In the genomic region with DNA sequence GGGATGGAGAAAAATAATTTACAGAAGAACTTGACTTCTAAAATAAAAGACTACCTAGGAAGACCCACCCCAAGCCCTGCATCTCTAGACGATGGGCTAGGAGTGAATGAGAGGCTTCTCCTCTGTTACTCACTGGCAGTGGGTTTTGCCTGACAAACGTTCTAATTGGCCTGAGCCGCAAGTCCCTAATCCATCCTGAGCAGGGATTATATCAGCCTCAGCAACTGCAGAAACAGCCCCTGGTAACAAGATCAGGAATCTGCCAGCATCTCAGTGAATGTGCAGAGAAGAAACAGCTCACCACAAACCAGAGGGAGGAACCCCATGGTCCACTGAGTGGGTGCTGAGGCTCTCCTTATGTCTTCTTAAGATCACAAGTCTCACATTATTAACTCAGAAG, we compare ENCODE assay signal across 29 cellular contexts.
"Had no signal": no experiment of that assay in that cellular context is flagged by ENCODE, and none has a peak within 500 bp of the region (broad histone marks: within the 10 kb centered on the region; RNA-seq: fewer than 3 reads in every experiment).

No MANE protein-coding gene starts in this region.

- H3K36me3 ChIP-seq: brain microvascular endothelial cell, esophagus muscularis mucosa, gastrocnemius medialis, heart left ventricle had no signal

- H3K36me3 Mint-ChIP-seq: activated naive CD8-positive, alpha-beta T cell had no signal

- H3K4me3 ChIP-seq: coronary artery, dorsolateral prefrontal cortex, esophagus muscularis mucosa, gastrocnemius medialis, heart left ventricle had no signal

- DNase-seq: activated CD4-positive, alpha-beta memory T cell treated with anti-CD3 and anti-CD28 coated beads, Interleukin-2, amount 10 ng/mL, durations not matched to agents 7 days and 5 days; activated CD4-positive, alpha-beta T cell treated with anti-CD3 and anti-CD28 coated beads for 1 hour; activated CD4-positive, alpha-beta T cell treated with anti-CD3 and anti-CD28 coated beads for 4 hours; activated CD4-positive, alpha-beta T cell treated with anti-CD3 and anti-CD28 coated beads, Interleukin-2, amount 10 ng/mL, durations not matched to agents 7 days and 5 days; activated CD4-positive, alpha-beta T cell treated with anti-CD3 and anti-CD28 coated beads, Interleukin-2, amount 50 U/mL, for 4 hours; activated effector memory CD4-positive, alpha-beta T cell treated with Interleukin-2 at 50 U/mL for 16 hours; activated gamma-delta T cell treated with Interleukin-2 at 50 U/mL for 16 hours; activated naive CD4-positive, alpha-beta T cell treated with anti-CD3 and anti-CD28 coated beads, Interleukin-2, amount 50 U/mL, for 16 hours; activated naive CD4-positive, alpha-beta T cell treated with Interleukin-2 at 50 U/mL for 16 hours; activated T-cell treated with anti-CD3 and anti-CD28 coated beads, Interleukin-2, amount 50 U/mL, for 4 hours; amniotic stem cell; anterior cingulate cortex; brain microvascular endothelial cell; dorsolateral prefrontal cortex; effector CD4-positive, alpha-beta T cell; effector memory CD8-positive, alpha-beta T cell; erythroblast; foreskin keratinocyte; gastrocnemius medialis; glutamatergic neuron; heart left ventricle; T-helper 2 cell had no signal

- H3K4me3 Mint-ChIP-seq: activated CD4-positive, alpha-beta memory T cell treated with anti-CD3 and anti-CD28 coated beads, Interleukin-2, amount 10 ng/mL, durations not matched to agents 7 days and 5 days; activated CD4-positive, alpha-beta T cell treated with anti-CD3 and anti-CD28 coated beads, Interleukin-2, amount 10 ng/mL, durations not matched to agents 7 days and 5 days; activated naive CD8-positive, alpha-beta T cell; activated T-cell treated with anti-CD3 and anti-CD28 coated beads, Interleukin-2, amount 50 U/mL, for 4 hours; activated T-helper 17 cell treated with anti-CD3 and anti-CD28 coated beads, Interleukin-2, amount 50 U/mL, for 72 hours; central memory CD8-positive, alpha-beta T cell; dendritic cell treated with granulocyte-macrophage colony-stimulating factor and Interleukin-4, amounts not matched to agents 40 ng/mL and 50 ng/mL, for 4 days; effector memory CD8-positive, alpha-beta T cell; WTC11 had no signal

- H3K4me1 Mint-ChIP-seq: activated CD4-positive, alpha-beta memory T cell treated with anti-CD3 and anti-CD28 coated beads, Interleukin-2, amount 10 ng/mL, durations not matched to agents 7 days and 5 days; activated CD4-positive, alpha-beta T cell treated with anti-CD3 and anti-CD28 coated beads, Interleukin-2, amount 10 ng/mL, durations not matched to agents 7 days and 5 days; activated T-helper 17 cell treated with anti-CD3 and anti-CD28 coated beads, Interleukin-2, amount 50 U/mL, for 72 hours; central memory CD8-positive, alpha-beta T cell had no signal

- H3K9me3 ChIP-seq: esophagus muscularis mucosa, gastrocnemius medialis, heart left ventricle had no signal

- H3K27ac ChIP-seq: brain microvascular endothelial cell, coronary artery, dorsolateral prefrontal cortex, esophagus muscularis mucosa, foreskin keratinocyte, gastrocnemius medialis, heart left ventricle had no signal

- H3K27me3 ChIP-seq: brain microvascular endothelial cell, dorsolateral prefrontal cortex, esophagus muscularis mucosa, gastrocnemius medialis had no signal

- H3K4me1 ChIP-seq: esophagus muscularis mucosa, foreskin keratinocyte, gastrocnemius medialis, heart left ventricle had no signal

- H3K27me3 Mint-ChIP-seq: activated CD4-positive, alpha-beta memory T cell treated with anti-CD3 and anti-CD28 coated beads, Interleukin-2, amount 10 ng/mL, durations not matched to agents 7 days and 5 days; activated CD4-positive, alpha-beta T cell treated with anti-CD3 and anti-CD28 coated beads, Interleukin-2, amount 10 ng/mL, durations not matched to agents 7 days and 5 days; activated naive CD8-positive, alpha-beta T cell; activated T-helper 17 cell treated with anti-CD3 and anti-CD28 coated beads, Interleukin-2, amount 50 U/mL, for 72 hours; central memory CD8-positive, alpha-beta T cell; dendritic cell treated with granulocyte-macrophage colony-stimulating factor and Interleukin-4, amounts not matched to agents 40 ng/mL and 50 ng/mL, for 4 days; effector memory CD8-positive, alpha-beta T cell had no signal

- H3K27ac Mint-ChIP-seq: activated CD4-positive, alpha-beta memory T cell treated with anti-CD3 and anti-CD28 coated beads, Interleukin-2, amount 10 ng/mL, durations not matched to agents 7 days and 5 days; activated CD4-positive, alpha-beta T cell treated with anti-CD3 and anti-CD28 coated beads, Interleukin-2, amount 10 ng/mL, durations not matched to agents 7 days and 5 days; activated naive CD8-positive, alpha-beta T cell; activated T-helper 17 cell treated with anti-CD3 and anti-CD28 coated beads, Interleukin-2, amount 50 U/mL, for 72 hours; dendritic cell treated with granulocyte-macrophage colony-stimulating factor and Interleukin-4, amounts not matched to agents 40 ng/mL and 50 ng/mL, for 4 days; effector memory CD8-positive, alpha-beta T cell; WTC11 had no signal
